In genomic region chr11:73982990-73983763, GRCh38 we compare ENCODE assay signal across 8 cellular contexts. TPM values are rescaled to one million over a fixed set of nuclear protein-coding genes. Genes with fewer than 3 reads are reported as not detected.
DNase-seq lines count a peak whose midpoint lies in the region; ATAC-seq and TF ChIP-seq lines count a peak whose summit lies in the region.

No MANE protein-coding gene starts in this region.

- ATAC-seq in GM19035 (IDR thresholded peaks at IDR 0.05; ENCODE audit: unreplicated experiment) (peak; percentile 81), HG03280 (IDR thresholded peaks at IDR 0.05; ENCODE audit: unreplicated experiment) (peak; percentile 72)
- peak; percentile 83 to 89 for ATAC-seq in activated CD4-positive, CD25-positive, alpha-beta regulatory T cell treated with anti-CD3 and anti-CD28 coated beads, Interleukin-2, amount 50 U/mL, for 24 hours

- TF ChIP-seq CTCF in AG10803 (conservative IDR thresholded peaks at IDR 0.05; ENCODE audit: low read length) (no peak), kidney epithelial cell (IDR thresholded peaks at IDR 0.05; ENCODE audit: insufficient read depth, low read length, poor library complexity, severe bottlenecking) (no peak)

- H3K4me3 ChIP-seq in AG10803 (ENCODE audit: low read length) = peak overlapping the region; percentile 83
- H3K4me3 ChIP-seq in kidney epithelial cell (ENCODE audit: low read depth, low read length) = peak overlapping the region; percentile 68

- H3K27me3 ChIP-seq in kidney epithelial cell (ENCODE audit: control insufficient read depth, insufficient read depth, low read length) = no peaks in the 10 kb centered on the region

- DNase-seq in AG10803 (ENCODE audit: low read depth) (peak; percentile 77), NCI-H345 treated with DMSO at 0.1 percent for 48 hours (lab: John Stamatoyannopoulos, UW; ENCODE audit: unreplicated experiment) (peak; percentile 91), cerebellar nuclear complex (lab: John Stamatoyannopoulos, UW) (peak; percentile 8 to 26), kidney epithelial cell (ENCODE audit: low read depth) (peak; percentile 78)
- peak; percentile 84 for DNase-seq in stimulated activated CD4-positive, alpha-beta T cell treated with anti-CD3 and anti-CD28 coated beads, Interleukin-15, amount 100 ng/mL, for 1 hour (ENCODE audit: low read depth in 1 of 2, low spot score in 1 of 2)

- peaks cover under 1% of the 10 kb centered on the region for H3K36me3 ChIP-seq in kidney epithelial cell (ENCODE audit: control insufficient read depth, insufficient read depth, low read length)

RNA-seq across cellular contexts. Expression of gene UCP2, which starts 0.5 kb away (rescaled TPM):
- 13.0 and 18.5 TPM in 2 replicates for total RNA-seq in kidney epithelial cell

RNA-seq across cellular contexts. Expression of gene UCP3, which starts 25.7 kb away (rescaled TPM):
- 0.84 and 1.6 TPM in 2 replicates for total RNA-seq in kidney epithelial cell

RNA-seq across cellular contexts. Expression of gene DNAJB13, which starts 32.4 kb away (rescaled TPM):
- total RNA-seq in kidney epithelial cell = not detected in 2 replicates

Comparison
In these comparisons a context has a peak if more than half of its experiments do, and no peak if none do; other contexts are left out.
1. Peak in every context shown above with its lines: DNase-seq, ATAC-seq and H3K4me3 ChIP-seq.
2. DNase-seq: peak in every context shown above with its lines; median percentile 91 in NCI-H345 treated with DMSO at 0.1 percent for 48 hours; 84 in stimulated activated CD4-positive, alpha-beta T cell treated with anti-CD3 and anti-CD28 coated beads, Interleukin-15, amount 100 ng/mL, for 1 hour; 78 in kidney epithelial cell; 77 in AG10803; 17 in cerebellar nuclear complex.